1 cellular context compared by ENCODE assay signal in the genomic region with DNA sequence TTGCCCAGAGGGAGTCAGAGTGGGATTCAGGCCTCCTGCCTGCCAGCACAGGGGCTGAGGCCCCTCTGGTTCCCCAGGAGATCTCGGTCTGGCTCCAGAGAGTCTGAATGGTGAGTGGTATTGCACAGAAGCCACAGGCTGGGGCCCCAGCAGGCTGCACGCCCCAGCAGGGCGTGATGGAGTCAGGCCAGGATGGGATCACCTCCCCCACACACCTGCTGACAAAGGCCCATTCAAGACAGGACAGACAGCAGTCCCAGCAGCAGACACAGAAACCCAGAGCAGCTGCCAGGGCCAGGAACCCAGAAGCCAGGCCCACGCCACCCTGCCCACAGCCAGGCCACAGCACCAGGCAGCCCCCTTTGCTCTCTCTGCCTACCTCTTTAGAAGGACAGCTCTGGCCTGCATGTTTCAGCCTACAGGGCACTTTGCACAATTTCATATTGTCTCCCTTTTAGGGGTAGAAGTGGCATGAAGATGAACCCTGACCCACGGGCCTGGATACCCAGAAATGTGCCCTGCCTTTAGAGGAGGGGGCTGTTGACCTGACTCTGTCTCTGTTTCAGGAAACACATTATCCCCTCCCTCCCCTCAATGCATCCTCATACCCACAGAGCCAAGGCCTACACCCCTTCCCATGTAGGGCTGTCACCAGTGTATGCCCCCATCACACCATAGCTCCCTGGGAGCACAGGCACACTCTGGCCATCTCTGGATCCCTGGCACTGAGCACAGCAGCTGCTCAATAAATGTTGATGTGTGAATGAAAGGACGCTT.
TF ChIP-seq lines count a peak whose summit lies in the region.

No MANE protein-coding gene starts in this region.

TF ChIP-seq in GM23338, 12 proteins besides CTCF, POLR2A, EP300 and RAD21 (continued from another document):
- no peak for TF ChIP-seq ZNF462 (CRISPR knock-in tag; IDR thresholded peaks at IDR 0.05)
- no peak for TF ChIP-seq STAT1 (IDR thresholded peaks at IDR 0.05; ENCODE audit: unreplicated experiment)
- TF ChIP-seq, protein P1, sequence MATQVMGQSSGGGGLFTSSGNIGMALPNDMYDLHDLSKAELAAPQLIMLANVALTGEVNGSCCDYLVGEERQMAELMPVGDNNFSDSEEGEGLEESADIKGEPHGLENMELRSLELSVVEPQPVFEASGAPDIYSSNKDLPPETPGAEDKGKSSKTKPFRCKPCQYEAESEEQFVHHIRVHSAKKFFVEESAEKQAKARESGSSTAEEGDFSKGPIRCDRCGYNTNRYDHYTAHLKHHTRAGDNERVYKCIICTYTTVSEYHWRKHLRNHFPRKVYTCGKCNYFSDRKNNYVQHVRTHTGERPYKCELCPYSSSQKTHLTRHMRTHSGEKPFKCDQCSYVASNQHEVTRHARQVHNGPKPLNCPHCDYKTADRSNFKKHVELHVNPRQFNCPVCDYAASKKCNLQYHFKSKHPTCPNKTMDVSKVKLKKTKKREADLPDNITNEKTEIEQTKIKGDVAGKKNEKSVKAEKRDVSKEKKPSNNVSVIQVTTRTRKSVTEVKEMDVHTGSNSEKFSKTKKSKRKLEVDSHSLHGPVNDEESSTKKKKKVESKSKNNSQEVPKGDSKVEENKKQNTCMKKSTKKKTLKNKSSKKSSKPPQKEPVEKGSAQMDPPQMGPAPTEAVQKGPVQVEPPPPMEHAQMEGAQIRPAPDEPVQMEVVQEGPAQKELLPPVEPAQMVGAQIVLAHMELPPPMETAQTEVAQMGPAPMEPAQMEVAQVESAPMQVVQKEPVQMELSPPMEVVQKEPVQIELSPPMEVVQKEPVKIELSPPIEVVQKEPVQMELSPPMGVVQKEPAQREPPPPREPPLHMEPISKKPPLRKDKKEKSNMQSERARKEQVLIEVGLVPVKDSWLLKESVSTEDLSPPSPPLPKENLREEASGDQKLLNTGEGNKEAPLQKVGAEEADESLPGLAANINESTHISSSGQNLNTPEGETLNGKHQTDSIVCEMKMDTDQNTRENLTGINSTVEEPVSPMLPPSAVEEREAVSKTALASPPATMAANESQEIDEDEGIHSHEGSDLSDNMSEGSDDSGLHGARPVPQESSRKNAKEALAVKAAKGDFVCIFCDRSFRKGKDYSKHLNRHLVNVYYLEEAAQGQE (IDR thresholded peaks at IDR 0.05; ENCODE audit: unreplicated experiment) = no peak
- no peak for TF ChIP-seq POLR2AphosphoS5 (IDR thresholded peaks at IDR 0.05; ENCODE audit: low read depth)
- TF ChIP-seq, protein P2, sequence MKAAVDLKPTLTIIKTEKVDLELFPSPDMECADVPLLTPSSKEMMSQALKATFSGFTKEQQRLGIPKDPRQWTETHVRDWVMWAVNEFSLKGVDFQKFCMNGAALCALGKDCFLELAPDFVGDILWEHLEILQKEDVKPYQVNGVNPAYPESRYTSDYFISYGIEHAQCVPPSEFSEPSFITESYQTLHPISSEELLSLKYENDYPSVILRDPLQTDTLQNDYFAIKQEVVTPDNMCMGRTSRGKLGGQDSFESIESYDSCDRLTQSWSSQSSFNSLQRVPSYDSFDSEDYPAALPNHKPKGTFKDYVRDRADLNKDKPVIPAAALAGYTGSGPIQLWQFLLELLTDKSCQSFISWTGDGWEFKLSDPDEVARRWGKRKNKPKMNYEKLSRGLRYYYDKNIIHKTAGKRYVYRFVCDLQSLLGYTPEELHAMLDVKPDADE (IDR thresholded peaks at IDR 0.05) = no peak
- no peak for TF ChIP-seq NANOG (IDR thresholded peaks at IDR 0.05; ENCODE audit: borderline replicate concordance)
- no peak for TF ChIP-seq EZH2phosphoT487 (IDR thresholded peaks at IDR 0.05; ENCODE audit: unreplicated experiment)
- no peak for TF ChIP-seq EZH2 (IDR thresholded peaks at IDR 0.05; ENCODE audit: low read depth, unreplicated experiment)
- TF ChIP-seq JUNB (IDR thresholded peaks at IDR 0.05; ENCODE audit: unreplicated experiment) = no peak
- no peak for TF ChIP-seq ZNF331 (CRISPR knock-in tag; IDR thresholded peaks at IDR 0.05; ENCODE audit: low read depth)
